In genomic region chr22:30373331-30374325, GRCh38 we compare ENCODE assay signal across 16 cellular contexts.
"Had no signal": no experiment of that assay in that cellular context is flagged by ENCODE, and none has a peak within 500 bp of the region (broad histone marks: within the 10 kb centered on the region; RNA-seq: fewer than 3 reads in every experiment).

No MANE protein-coding gene starts in this region.

- H2AFZ ChIP-seq: parathyroid adenoma had no signal

- H3K27me3 Mint-ChIP-seq: activated CD4-positive, alpha-beta memory T cell treated with anti-CD3 and anti-CD28 coated beads for 36 hours; activated naive CD8-positive, alpha-beta T cell; memory B cell; stimulated activated memory B cell treated with anti-CD40 and anti-IgM and Interleukin-4, amounts not matched to agents 10 μg/mL and 1 μg/mL and 100 μg/mL, for 72 hours had no signal

- H3K27ac Mint-ChIP-seq: activated CD4-positive, alpha-beta memory T cell treated with anti-CD3 and anti-CD28 coated beads for 36 hours; activated naive CD8-positive, alpha-beta T cell; memory B cell; stimulated activated memory B cell treated with anti-CD40 and anti-IgM and Interleukin-4, amounts not matched to agents 10 μg/mL and 1 μg/mL and 100 μg/mL, for 72 hours had no signal

- H3K9me3 ChIP-seq: left lung, tibial nerve had no signal

- DNase-seq: activated CD4-positive, alpha-beta memory T cell treated with anti-CD3 and anti-CD28 coated beads for 36 hours; activated gamma-delta T cell; activated T-cell treated with anti-CD3 and anti-CD28 coated beads, Interleukin-2, amount 50 U/mL, for 4 hours; foreskin keratinocyte; head of caudate nucleus; small intestine; T-helper 2 cell had no signal

- ATAC-seq: activated CD4-positive, CD25-positive, alpha-beta regulatory T cell treated with anti-CD3 and anti-CD28 coated beads, Interleukin-2, amount 50 U/mL, for 24 hours; activated T-cell treated with anti-CD3 and anti-CD28 coated beads, Interleukin-2, amount 50 U/mL, for 4 hours; foreskin keratinocyte; stimulated activated memory B cell treated with anti-CD40 and anti-IgM and Interleukin-4, amounts not matched to agents 10 μg/mL and 1 μg/mL and 100 μg/mL, for 72 hours had no signal

- H3K9me3 Mint-ChIP-seq: activated CD4-positive, alpha-beta memory T cell treated with anti-CD3 and anti-CD28 coated beads for 36 hours; activated T-cell treated with anti-CD3 and anti-CD28 coated beads, Interleukin-2, amount 50 U/mL, for 4 hours; memory B cell; nephron; stimulated activated memory B cell treated with anti-CD40 and anti-IgM and Interleukin-4, amounts not matched to agents 10 μg/mL and 1 μg/mL and 100 μg/mL, for 72 hours had no signal

- H3K4me1 Mint-ChIP-seq: memory B cell; stimulated activated memory B cell treated with anti-CD40 and anti-IgM and Interleukin-4, amounts not matched to agents 10 μg/mL and 1 μg/mL and 100 μg/mL, for 72 hours had no signal

- FAIRE-seq: endothelial cell of umbilical vein, small intestine had no signal

- H3K27me3 ChIP-seq: foreskin keratinocyte, left lung, tibial nerve had no signal

- H3K36me3 Mint-ChIP-seq: activated CD4-positive, alpha-beta memory T cell treated with anti-CD3 and anti-CD28 coated beads for 36 hours; memory B cell had no signal

- H3K79me2 ChIP-seq: parathyroid adenoma had no signal

- H3K4me3 Mint-ChIP-seq: activated CD4-positive, alpha-beta memory T cell treated with anti-CD3 and anti-CD28 coated beads for 36 hours; activated naive CD8-positive, alpha-beta T cell; activated T-cell treated with anti-CD3 and anti-CD28 coated beads, Interleukin-2, amount 50 U/mL, for 4 hours; memory B cell; nephron; stimulated activated memory B cell treated with anti-CD40 and anti-IgM and Interleukin-4, amounts not matched to agents 10 μg/mL and 1 μg/mL and 100 μg/mL, for 72 hours had no signal

- H3K4me1 ChIP-seq: foreskin keratinocyte, parathyroid adenoma, tibial nerve had no signal

- H3K27ac ChIP-seq: foreskin keratinocyte, parathyroid adenoma, tibial nerve had no signal

- H3K4me3 ChIP-seq: left lung, tibial nerve had no signal

- H3K9ac ChIP-seq: parathyroid adenoma had no signal
